ENCODE assay signal across 24 cellular contexts in the genomic region with DNA sequence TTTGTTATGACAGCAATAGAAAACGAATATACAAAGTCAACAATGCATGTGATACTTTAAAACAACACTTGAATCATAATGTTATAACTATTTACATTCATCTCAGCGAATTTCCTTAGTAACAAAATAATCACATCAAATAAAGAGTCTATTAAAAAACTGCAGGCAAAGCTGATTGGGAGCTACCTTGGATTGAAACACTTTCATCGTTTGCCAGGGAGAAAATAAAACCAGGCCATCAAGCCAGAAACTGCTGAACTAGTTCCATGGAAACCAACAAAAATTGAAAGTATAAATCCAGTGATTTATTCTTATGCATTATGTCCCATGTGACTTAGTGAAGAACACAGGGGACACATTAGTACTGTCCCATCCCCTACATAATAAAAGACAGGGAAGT. TPM values are rescaled to one million over a fixed set of nuclear protein-coding genes. Genes with fewer than 3 reads are reported as not detected.
DNase-seq lines count a peak whose midpoint lies in the region; FAIRE-seq and TF ChIP-seq lines count a peak whose summit lies in the region.
"Had no signal": no experiment of that assay in that cellular context is flagged by ENCODE, and none has a peak within 500 bp of the region (broad histone marks: within the 10 kb centered on the region; RNA-seq: fewer than 3 reads in every experiment).

No MANE protein-coding gene starts in this region.

- peaks cover 31% of the 10 kb centered on the region for H3K4me1 Mint-ChIP-seq in MCF 10A (ENCODE audit: insufficient read depth, unreplicated experiment)
- no peaks in the 10 kb centered on the region for H3K4me1 Mint-ChIP-seq in glutamatergic neuron (ENCODE audit: low read depth, unreplicated experiment)

- no TSS peak for BruUV-seq in MCF 10A (replicated peaks; lab: Mats Ljungman, UMichigan)

- WGBS in suprapubic skin = 48% methylated on average over 3 of the region's 3 CpGs

- CTCF ChIA-PET in MCF 10A (lab: Yijun Ruan, JAX) = interaction anchor here (0.6 kb wide), 1 partner anchor 180 kb away, joined by 3 read pairs; no protein-coding TSS in a partner anchor

- DNase-seq in MCF 10A (ENCODE audit: unreplicated experiment) (no peak), breast epithelium (ENCODE audit: low spot score in 2 of 2) (no peak), NCI-H2081 treated with DMSO at 0.1 percent for 48 hours (lab: John Stamatoyannopoulos, UW) (peak; percentile 17), dermis blood vessel endothelial cell (peak; percentile 32), suprapubic skin (ENCODE audit: low spot score in 2 of 2) (no peak), frontal cortex (ENCODE audit: low spot score in 2 of 2) (no peak), hippocampal formation (lab: John Stamatoyannopoulos, UW) (no peak), glutamatergic neuron (no peak)
- DNase-seq: DMS53, EL, H7, HFFc6, Kasumi-1, NCI-H1092 treated with DMSO at 0.1 percent for 48 hours, NCI-H1436 treated with DMSO at 0.1 percent for 48 hours, NCI-H1930, NCI-H524 treated with DMSO at 0.1 percent for 48 hours, NCI-H82, RPMI8226, SHP77 had no signal

- POLR2A ChIA-PET in MCF 10A (lab: Yijun Ruan, JAX) = interaction anchor here (0.7 kb wide), 1 partner anchor 121 kb away, joined by 3 read pairs; no protein-coding TSS in a partner anchor

- H3K9me3 Mint-ChIP-seq in MCF 10A (ENCODE audit: unreplicated experiment) = no peaks in the 10 kb centered on the region
- H3K9me3 Mint-ChIP-seq in glutamatergic neuron (ENCODE audit: unreplicated experiment) = no peaks in the 10 kb centered on the region
- H3K9me3 Mint-ChIP-seq: HFFc6 had no signal

- intact Hi-C loops in MCF 10A (cut with micrococcal nuclease) = no loop called here
- intact Hi-C loops in breast epithelium (cut with DNase I; ENCODE audit: low total_unique reads) = no loop called here

- H3K36me3 ChIP-seq in breast epithelium = no peaks in the 10 kb centered on the region
- no peaks in the 10 kb centered on the region for H3K36me3 ChIP-seq in suprapubic skin

- TF ChIP-seq CTCF in MCF 10A (IDR thresholded peaks at IDR 0.05; ENCODE audit: unreplicated experiment) (no peak), breast epithelium (IDR thresholded peaks at IDR 0.05) (no peak), suprapubic skin (IDR thresholded peaks at IDR 0.05) (no peak), glutamatergic neuron (IDR thresholded peaks at IDR 0.05; ENCODE audit: partially characterized antibody, unreplicated experiment) (no peak)

- no peak overlapping the region for H3K4me3 ChIP-seq in breast epithelium
- no peak overlapping the region for H3K4me3 ChIP-seq in suprapubic skin
- H3K4me3 ChIP-seq: A549 had no signal

- FAIRE-seq in frontal cortex (lab: Jason Lieb, UNC) = no peak
- FAIRE-seq: A549, D721Med had no signal

- H3K36me3 Mint-ChIP-seq in MCF 10A (ENCODE audit: insufficient read depth, unreplicated experiment) = peaks cover 6% of the 10 kb centered on the region
- H3K36me3 Mint-ChIP-seq in glutamatergic neuron (ENCODE audit: unreplicated experiment) = no peaks in the 10 kb centered on the region
- H3K36me3 Mint-ChIP-seq: CD14-positive monocyte had no signal

- H3K4me3 Mint-ChIP-seq in MCF 10A (ENCODE audit: unreplicated experiment) (no peak overlapping the region), glutamatergic neuron (ENCODE audit: unreplicated experiment) (no peak overlapping the region)
- H3K4me3 Mint-ChIP-seq: B cell, CD14-positive monocyte, HFFc6 had no signal

- H3K27me3 Mint-ChIP-seq in MCF 10A (ENCODE audit: insufficient read depth, unreplicated experiment) (no peaks in the 10 kb centered on the region), glutamatergic neuron (ENCODE audit: unreplicated experiment) (no peaks in the 10 kb centered on the region)
- H3K27me3 Mint-ChIP-seq: B cell had no signal

- H3K9me3 ChIP-seq in breast epithelium = no peaks in the 10 kb centered on the region
- H3K9me3 ChIP-seq in suprapubic skin = no peaks in the 10 kb centered on the region
- H3K9me3 ChIP-seq: A549 had no signal

- H3K4me1 ChIP-seq in breast epithelium (peaks cover 0 to 10% of the 10 kb centered on the region in 2 donors), suprapubic skin (peaks cover 37% of the 10 kb centered on the region)

- no peak overlapping the region for H3K27ac ChIP-seq in breast epithelium
- peak overlapping the region; percentile 75 for H3K27ac ChIP-seq in suprapubic skin
- H3K27ac ChIP-seq: A549 had no signal

- TF ChIP-seq EP300 in suprapubic skin (IDR thresholded peaks at IDR 0.05) = no peak

- no peaks in the 10 kb centered on the region for H3K27me3 ChIP-seq in breast epithelium
- no peaks in the 10 kb centered on the region for H3K27me3 ChIP-seq in suprapubic skin

- H3K27ac Mint-ChIP-seq in MCF 10A (ENCODE audit: low read depth, unreplicated experiment) = peak overlapping the region; percentile 64
- no peak overlapping the region for H3K27ac Mint-ChIP-seq in glutamatergic neuron (ENCODE audit: unreplicated experiment)
- H3K27ac Mint-ChIP-seq: B cell, CD14-positive monocyte, HFFc6 had no signal

- TF ChIP-seq POLR2A in breast epithelium (IDR thresholded peaks at IDR 0.05) (no peak), suprapubic skin (IDR thresholded peaks at IDR 0.05) (no peak)

RNA-seq across cellular contexts. Expression of gene SLC35F2, which starts 21.8 kb away (rescaled TPM):
- 40.3 and 62.4 TPM in 2 replicates for total RNA-seq in MCF 10A (2022)
- total RNA-seq in breast epithelium = 1 to 10 TPM; 5.7 to 6.9 (median 5.8) TPM
- total RNA-seq in dermis blood vessel endothelial cell = 58.5 and 74.1 TPM in 2 replicates
- total RNA-seq in suprapubic skin = 10 to 100 TPM; 28.5 to 43.0 (median 33.7) TPM
- 51.8 TPM for total RNA-seq in frontal cortex
- 3.5 TPM for total RNA-seq in glutamatergic neuron (ENCODE audit: unreplicated experiment)

Comparison
In these comparisons a context has a peak if more than half of its experiments do, and no peak if none do; other contexts are left out.
1. DNase-seq: peak in NCI-H2081 treated with DMSO at 0.1 percent for 48 hours (single experiment) and dermis blood vessel endothelial cell (single experiment); none in MCF 10A (single experiment), breast epithelium (0 of 2), suprapubic skin (0 of 2), frontal cortex (0 of 2), hippocampal formation (0 of 2) and glutamatergic neuron (single experiment).